ENCODE assay signal across 6 cellular contexts in the genomic region with DNA sequence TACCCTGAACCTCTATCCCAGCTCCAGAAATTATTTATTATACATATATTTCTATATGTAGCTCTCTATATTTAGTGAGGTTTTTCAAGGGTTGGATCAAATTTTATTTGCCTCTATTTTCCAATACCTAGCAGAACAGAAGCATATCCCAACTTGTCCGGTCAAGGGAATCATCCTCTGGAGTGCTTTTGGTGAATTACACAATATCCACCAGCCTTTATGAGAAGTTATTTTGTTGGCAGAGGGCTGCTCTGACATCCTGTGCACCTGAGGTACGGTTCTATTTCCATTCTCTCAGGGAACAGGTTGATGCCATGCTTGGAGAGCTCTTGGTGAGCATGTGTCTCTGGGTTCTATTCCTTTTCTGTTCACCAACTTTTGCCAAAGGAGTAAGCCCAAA.
"Had no signal": no experiment of that assay in that cellular context is flagged by ENCODE, and none has a peak within 500 bp of the region (broad histone marks: within the 10 kb centered on the region; RNA-seq: fewer than 3 reads in every experiment).

No MANE protein-coding gene starts in this region.

- H3K9me3 Mint-ChIP-seq: GM23338, H9 had no signal

- H3K27me3 Mint-ChIP-seq: IgD-negative memory B cell had no signal

- H3K4me2 ChIP-seq: GM23338, KMS-11 had no signal

- H3K4me1 Mint-ChIP-seq: H9 had no signal

- DNase-seq: H9, HCEC 1CT, KBM-7 had no signal

- H3K27ac Mint-ChIP-seq: GM23338, H9, IgD-negative memory B cell had no signal

- H3K36me3 Mint-ChIP-seq: IgD-negative memory B cell had no signal

- H2AFZ ChIP-seq: GM23338 had no signal

- H3K4me3 ChIP-seq: GM23338 had no signal

- H3K9ac ChIP-seq: KMS-11 had no signal

- H3K4me3 Mint-ChIP-seq: GM23338, H9, IgD-negative memory B cell had no signal

- H3K27ac ChIP-seq: KMS-11 had no signal
